Comparison of ENCODE assay signal across 7 cellular contexts in the genomic region with DNA sequence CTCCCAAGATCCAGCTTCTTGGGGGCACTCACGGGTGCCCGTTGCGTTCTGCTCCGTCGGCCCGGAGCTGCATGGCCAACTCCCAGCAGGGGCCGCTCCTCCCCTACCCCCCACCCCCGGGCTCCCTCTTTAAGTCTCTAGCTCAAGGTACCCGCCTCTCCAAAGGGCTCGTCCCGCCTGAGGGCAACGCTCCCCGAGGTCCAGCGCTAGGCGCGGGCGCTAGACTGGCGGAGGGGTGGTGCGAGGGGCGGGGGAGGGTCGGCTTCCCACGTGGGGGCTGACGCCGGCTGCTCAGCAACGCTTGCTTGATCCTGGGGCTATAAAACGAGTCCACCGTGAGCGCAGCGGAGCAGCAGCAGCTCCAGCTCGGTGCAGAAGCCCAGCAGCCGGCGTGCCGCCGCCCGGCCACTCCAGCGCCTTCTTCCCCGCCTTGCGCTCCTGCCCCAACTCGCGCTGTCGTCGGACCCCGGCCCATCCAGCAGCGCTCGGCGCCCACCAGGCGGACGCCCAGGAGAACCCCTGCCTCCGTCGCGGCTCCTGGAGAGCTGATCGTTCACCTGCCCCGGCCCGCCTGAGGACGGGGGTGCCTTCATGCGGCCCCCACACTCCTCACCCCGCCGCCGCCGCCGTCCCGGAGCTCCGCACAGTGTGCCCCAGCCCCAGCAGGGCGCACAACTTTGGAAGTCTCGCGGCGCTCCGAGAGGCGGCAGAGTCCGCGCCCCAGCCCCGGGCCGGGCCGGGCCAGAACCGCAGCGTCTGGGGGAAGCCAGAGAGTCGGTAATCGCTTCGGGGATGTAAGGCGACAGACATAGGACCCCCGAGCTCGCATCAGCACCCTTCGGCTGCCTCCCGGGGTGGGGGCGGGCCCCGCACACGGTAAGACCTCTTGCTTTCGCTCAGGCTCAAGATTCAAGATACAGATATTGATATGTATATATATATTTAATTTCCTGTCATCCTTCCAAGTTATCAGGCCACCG. TPM values are rescaled to one million over a fixed set of nuclear protein-coding genes. Genes with fewer than 3 reads are reported as not detected.
DNase-seq lines count a peak whose midpoint lies in the region; ATAC-seq, FAIRE-seq and TF ChIP-seq lines count a peak whose summit lies in the region.

TSS of gene ADRA2A (plus strand) at position 348 of the 980 bp plus-strand sequence. CDS start 968 bp downstream, outside the sequence.

- H3K36me3 ChIP-seq in GM06990 (ENCODE audit: control insufficient read depth, insufficient read depth, low read length) (no peaks in the 10 kb centered on the region), mammary epithelial cell (ENCODE audit: insufficient read depth, low read length) (no peaks in the 10 kb centered on the region), keratinocyte (ENCODE audit: control insufficient read depth in 2 of 2, extremely low read depth in 1 of 2, insufficient read depth in 2 of 2, low read length in 2 of 2) (no peaks in the 10 kb centered on the region), smooth muscle cell (ENCODE audit: low read depth) (no peaks in the 10 kb centered on the region)

- DNase-seq in GM06990 (ENCODE audit: extremely low read depth, insufficient read length) (peak; percentile 29), RPMI8226 (peak; percentile 3), mammary epithelial cell (peak; percentile 41), keratinocyte (ENCODE audit: low read depth, low spot score) (no peak), smooth muscle cell (lab: John Stamatoyannopoulos, UW; ENCODE audit: unreplicated experiment) (no peak)

- H3K27me3 ChIP-seq in GM06990 (replicated peaks; ENCODE audit: control insufficient read depth, insufficient read depth, low read length) (peaks cover 1% of the 10 kb centered on the region; the same call in 1 of the 2 replicates), mammary epithelial cell (ENCODE audit: insufficient read depth, low read length) (peaks cover 32% of the 10 kb centered on the region), keratinocyte (ENCODE audit: control insufficient read depth, extremely low read depth, insufficient read depth, low read length) (peaks cover 59% of the 10 kb centered on the region), smooth muscle cell (ENCODE audit: low read depth) (peaks cover 79% of the 10 kb centered on the region)

- H3F3A ChIP-seq in smooth muscle cell (ENCODE audit: low read depth) = no peaks in the 10 kb centered on the region

- H3K4me2 ChIP-seq in mammary epithelial cell (ENCODE audit: insufficient read depth, low read depth, low read length) (peak within 1 kb of the TSS; percentile 100), keratinocyte (ENCODE audit: control insufficient read depth, extremely low read depth, insufficient read depth, low read depth, low read length) (peak within 1 kb of the TSS; percentile 77), smooth muscle cell (peak within 1 kb of the TSS; percentile 92)

- BruUV-seq in mammary epithelial cell (replicated peaks; lab: Mats Ljungman, UMichigan) = no TSS peak

- TF ChIP-seq CTCF in GM06990 (IDR thresholded peaks at IDR 0.05; ENCODE audit: insufficient read depth, low read length, poor library complexity, severe bottlenecking) (no peak), mammary epithelial cell (conservative IDR thresholded peaks at IDR 0.05 in 1 of 2, IDR thresholded peaks at IDR 0.05 in 1 of 2; ENCODE audit: extremely low read depth in 1 of 2, insufficient read depth in 1 of 2, low read depth in 1 of 2, low read length in 2 of 2) (no peak), keratinocyte (optimal IDR thresholded peaks at IDR 0.05 in 1 of 3, IDR thresholded peaks at IDR 0.05 in 1 of 3, conservative IDR thresholded peaks at IDR 0.05 in 1 of 3; ENCODE audit: extremely low read depth in 1 of 3, insufficient read depth in 2 of 3, low read length in 3 of 3) (peak in 1 of 3 experiments; percentile 3), smooth muscle cell (IDR thresholded peaks at IDR 0.05; ENCODE audit: borderline replicate concordance, insufficient read depth, poor library complexity, severe bottlenecking) (no peak)

- FAIRE-seq in keratinocyte (lab: Jason Lieb, UNC) = no peak

- H3K9me1 ChIP-seq in keratinocyte (ENCODE audit: control insufficient read depth, extremely low read depth, insufficient read depth, low read length) = no peaks in the 10 kb centered on the region

- H3K9ac ChIP-seq in mammary epithelial cell (ENCODE audit: insufficient read depth, low read length) = no peak within 1 kb of the TSS
- no peak within 1 kb of the TSS for H3K9ac ChIP-seq in keratinocyte (ENCODE audit: control insufficient read depth, extremely low read depth, insufficient read depth, low read length)
- H3K9ac ChIP-seq in smooth muscle cell (ENCODE audit: low read depth) = no peak within 1 kb of the TSS

- dilution Hi-C loops in mammary epithelial cell (cut with HindIII; ENCODE audit: low sequenced_read_pairs) = no loop called here
- dilution Hi-C loops in keratinocyte (cut with MboI; ENCODE audit: extremely low pct_ligation_motif_present, low sequenced_read_pairs) = no loop called here

- H3K9me3 ChIP-seq in mammary epithelial cell (replicated peaks; ENCODE audit: insufficient read depth, low read length) = no peaks in the 10 kb centered on the region
- peaks cover 5% of the 10 kb centered on the region for H3K9me3 ChIP-seq in keratinocyte (ENCODE audit: control insufficient read depth, low read depth, low read length)
- no peaks in the 10 kb centered on the region for H3K9me3 ChIP-seq in smooth muscle cell (replicated peaks; ENCODE audit: low read depth)

- no peaks in the 10 kb centered on the region for H3K79me2 ChIP-seq in mammary epithelial cell (ENCODE audit: insufficient read depth, low read length)
- H3K79me2 ChIP-seq in keratinocyte (ENCODE audit: control insufficient read depth, insufficient read depth, low read length) = no peaks in the 10 kb centered on the region
- H3K79me2 ChIP-seq in smooth muscle cell (ENCODE audit: low read depth) = no peaks in the 10 kb centered on the region

- H2AFZ ChIP-seq in mammary epithelial cell (ENCODE audit: low read depth, low read length) = peak within 1 kb of the TSS; percentile 66
- H2AFZ ChIP-seq in keratinocyte (ENCODE audit: control insufficient read depth, low read length) = peak within 1 kb of the TSS; percentile 54
- peak within 1 kb of the TSS; percentile 65 for H2AFZ ChIP-seq in smooth muscle cell (ENCODE audit: low read depth)

- WGBS in mammary epithelial cell (ENCODE audit: low coverage, missing lambda C conversion rate) = 0% methylated on average over 11 of the region's 89 CpGs
- WGBS in smooth muscle cell (ENCODE audit: low lambda C conversion rate) = 4% methylated on average over 55 of the region's 89 CpGs

- H4K20me1 ChIP-seq in mammary epithelial cell (ENCODE audit: insufficient read depth, low read length) (no peaks in the 10 kb centered on the region), keratinocyte (ENCODE audit: control insufficient read depth, extremely low read depth, insufficient read depth, low read length) (no peaks in the 10 kb centered on the region), smooth muscle cell (ENCODE audit: low read depth) (no peaks in the 10 kb centered on the region)

- H3K4me3 ChIP-seq in GM06990 (replicated peaks; ENCODE audit: low read depth, low read length) = peak within 1 kb of the TSS; percentile 50
- H3K4me3 ChIP-seq in mammary epithelial cell (replicated peaks in 1 of 3; ENCODE audit: insufficient read depth in 1 of 3, low read depth in 2 of 3, low read length in 3 of 3) = peak within 1 kb of the TSS; percentile 45 to 56 (median 46)
- peak within 1 kb of the TSS; percentile 32 to 59 (median 57) for H3K4me3 ChIP-seq in keratinocyte (ENCODE audit: control insufficient read depth in 2 of 3, extremely low read depth in 1 of 3, insufficient read depth in 2 of 3, low read depth in 1 of 3, low read length in 3 of 3)
- peak within 1 kb of the TSS; percentile 60 for H3K4me3 ChIP-seq in smooth muscle cell

- ATAC-seq in HG03378 (IDR thresholded peaks at IDR 0.05; ENCODE audit: unreplicated experiment) = peak; percentile 40
- ATAC-seq in GM21367 (IDR thresholded peaks at IDR 0.05; ENCODE audit: unreplicated experiment) = no peak

- H3K27ac ChIP-seq in mammary epithelial cell (ENCODE audit: insufficient read depth, low read depth, low read length) (no peak within 1 kb of the TSS), keratinocyte (ENCODE audit: control insufficient read depth, insufficient read depth, low read length) (no peak within 1 kb of the TSS), smooth muscle cell (ENCODE audit: low read depth) (no peak within 1 kb of the TSS)

- peaks cover 21% of the 10 kb centered on the region for H3K4me1 ChIP-seq in mammary epithelial cell (ENCODE audit: insufficient read depth, low read length)
- no peaks in the 10 kb centered on the region for H3K4me1 ChIP-seq in keratinocyte (ENCODE audit: control insufficient read depth, extremely low read depth, insufficient read depth, low read length)
- H3K4me1 ChIP-seq in smooth muscle cell (ENCODE audit: low read depth) = peaks cover 5% of the 10 kb centered on the region

- intact Hi-C loops in mammary epithelial cell (cut with micrococcal nuclease) = loop anchor here (1.0 to 5.0 kb wide), 4 partner anchors 330 to 1238 kb away; no protein-coding TSS in a partner anchor

- in situ Hi-C loops in mammary epithelial cell (cut with MboI; ENCODE audit: low sequenced_read_pairs in 2 of 2) = loop anchor here in 1 of 2 donors (25.0 kb wide), 1 partner anchor 1060 kb away; no protein-coding TSS in a partner anchor

- CTCF ChIA-PET in mammary epithelial cell (lab: Charles Lee; ENCODE audit: low non-redundant PET) = no interaction called here

RNA-seq across cellular contexts. Expression of gene ADRA2A, which starts in this region (rescaled TPM):
- total RNA-seq in mammary epithelial cell (not detected), smooth muscle cell (0.67 and 1.6 TPM in 2 replicates)
- polyA plus RNA-seq in mammary epithelial cell (not detected), keratinocyte (0.01 TPM in 1 of 3 replicates, not detected in the others), smooth muscle cell (1.5 and 3.8 TPM in 2 replicates)
- polyA minus RNA-seq in mammary epithelial cell (not detected), keratinocyte (not detected in 3 replicates)
- polyA plus RNA-seq in keratinocyte (2011; ENCODE audit: low read depth) = not detected
- polyA plus RNA-seq in keratinocyte (2011; cell fraction: cytosol; rRNA removed) = not detected in 2 replicates
- 0.07 TPM in 1 of 2 replicates, not detected in the other for polyA plus RNA-seq in keratinocyte (2011; cell fraction: nucleus; rRNA removed)
- polyA plus RNA-seq in keratinocyte (2012; ENCODE audit: low replicate concordance) = not detected in 2 replicates
- not detected for polyA minus RNA-seq in keratinocyte (2011; cell fraction: cytosol; rRNA and poly(A)+ RNA removed)
- polyA minus RNA-seq in keratinocyte (2011; cell fraction: nucleus; rRNA and poly(A)+ RNA removed) = 0.11 TPM in 1 of 2 replicates, not detected in the other

Comparison
In these comparisons a context has a peak if more than half of its experiments do, and no peak if none do; other contexts are left out.
1. Peak in DNase-seq, H3K4me3 ChIP-seq and H3K4me2 ChIP-seq in mammary epithelial cell; RNA of the gene not detected or under 1 TPM.
2. DNase-seq: peak in GM06990 (single experiment) and RPMI8226 (single experiment); none in keratinocyte (single experiment) and smooth muscle cell (single experiment).
3. Peak in every context shown above with its lines, with median percentiles within 50 percentile points of each other: H3K4me3 ChIP-seq, H2AFZ ChIP-seq and H3K4me2 ChIP-seq.